In the genomic region with DNA sequence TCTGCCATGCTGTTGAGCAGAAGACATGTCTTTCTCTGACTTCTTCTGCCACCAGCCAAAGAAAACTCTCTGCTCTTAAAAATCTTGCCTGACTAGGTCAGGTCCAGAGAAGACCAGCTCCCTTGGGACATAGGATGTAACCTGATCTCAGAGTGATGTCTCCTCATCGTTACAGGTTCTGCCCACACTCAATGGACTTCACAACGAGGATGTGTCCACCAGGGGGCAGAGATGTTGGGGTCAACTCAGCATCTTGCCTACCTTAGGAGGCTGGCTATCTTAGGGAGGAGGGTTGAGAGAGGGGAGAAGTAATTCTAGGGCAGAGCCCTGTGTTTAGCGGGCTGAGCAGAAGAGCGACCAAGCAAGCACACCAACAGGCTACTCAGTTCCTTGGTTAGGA, we compare ENCODE assay signal across 21 cellular contexts.
DNase-seq lines count a peak whose midpoint lies in the region; ATAC-seq and TF ChIP-seq lines count a peak whose summit lies in the region.
"Had no signal": no experiment of that assay in that cellular context is flagged by ENCODE, and none has a peak within 500 bp of the region (broad histone marks: within the 10 kb centered on the region; RNA-seq: fewer than 3 reads in every experiment).

No MANE protein-coding gene starts in this region.

- H2AFZ ChIP-seq in Karpas-422 (ENCODE audit: low read length) (no peak overlapping the region), neuronal stem cell (ENCODE audit: low read length) (no peak overlapping the region)

- H2BK5ac ChIP-seq in neuronal stem cell (ENCODE audit: low read length): no peak overlapping the region

- H2AK5ac ChIP-seq in neuronal stem cell (ENCODE audit: low read depth, low read length): no peak overlapping the region

- H4K20me1 ChIP-seq in Karpas-422 (ENCODE audit: insufficient read depth, low read depth, low read length): no peaks in the 10 kb centered on the region

- H3K79me2 ChIP-seq in Karpas-422 (ENCODE audit: low read length): no peaks in the 10 kb centered on the region

- H3K4me2 ChIP-seq in Karpas-422 (ENCODE audit: low read depth, low read length, poor library complexity, severe bottlenecking) (no peak overlapping the region), neuronal stem cell (ENCODE audit: insufficient read depth, low read length, poor library complexity, severe bottlenecking) (no peak overlapping the region)

- TF ChIP-seq POLR2A in gastrocnemius medialis (IDR thresholded peaks at IDR 0.05): no peak

- H2BK15ac ChIP-seq in neuronal stem cell (ENCODE audit: low read length): no peak overlapping the region

- H3K4me1 Mint-ChIP-seq in chondrocyte (ENCODE audit: low read depth) (no peaks in the 10 kb centered on the region), mesothelial cell of epicardium (no peaks in the 10 kb centered on the region)
- H3K4me1 Mint-ChIP-seq: activated naive CD8-positive, alpha-beta T cell treated with anti-CD3 and anti-CD28 coated beads for 36 hours had no signal

- in situ Hi-C loops in gastrocnemius medialis (cut with MboI; ENCODE audit: low sequenced_read_pairs in 4 of 4): no loop called here

- TF ChIP-seq CTCF in chondrocyte (IDR thresholded peaks at IDR 0.05) (peak; percentile 40), mesothelial cell of epicardium (IDR thresholded peaks at IDR 0.05; ENCODE audit: unreplicated experiment) (peak; percentile 33), gastrocnemius medialis (IDR thresholded peaks at IDR 0.05 in 4 of 5, conservative IDR thresholded peaks at IDR 0.05 in 1 of 5) (no peak)

- no peak overlapping the region for H4K91ac ChIP-seq in neuronal stem cell (ENCODE audit: low read depth, low read length, poor library complexity)

- DNase-seq in NCI-H748 (lab: John Stamatoyannopoulos, UW; ENCODE audit: unreplicated experiment): peak; percentile 56
- no peak for DNase-seq in NCI-H748 treated with DMSO at 0.1 percent for 48 hours (lab: John Stamatoyannopoulos, UW)
- DNase-seq in Karpas-422: peak; percentile 49
- DNase-seq in chondrocyte (ENCODE audit: low spot score): no peak
- DNase-seq in mesothelial cell of epicardium (ENCODE audit: low spot score in 2 of 2, unreplicated experiment in 2 of 2): no peak
- DNase-seq in neuronal stem cell (ENCODE audit: low spot score): no peak
- DNase-seq in NCI-H1092 (lab: John Stamatoyannopoulos, UW): no peak
- no peak for DNase-seq in gastrocnemius medialis
- DNase-seq: 8988T; activated CD8-positive, alpha-beta memory T cell treated with anti-CD3 and anti-CD28 coated beads for 24 hours; activated naive CD8-positive, alpha-beta T cell treated with anti-CD3 and anti-CD28 coated beads for 36 hours; body of pancreas; C1 segment of cervical spinal cord; kidney; MG63; NCI-H2081; NCI-H510A; retina had no signal

- no peak overlapping the region for H4K8ac ChIP-seq in neuronal stem cell (ENCODE audit: low read depth, low read length)

- H3K36me3 ChIP-seq in Karpas-422 (ENCODE audit: insufficient read depth, low read length) (no peaks in the 10 kb centered on the region), neuronal stem cell (replicated peaks in 1 of 2; ENCODE audit: control insufficient read depth in 2 of 2, insufficient read depth in 2 of 2, low read length in 2 of 2) (no peaks in the 10 kb centered on the region), gastrocnemius medialis (no peaks in the 10 kb centered on the region)
- H3K36me3 ChIP-seq: MG63, upper lobe of left lung had no signal

- H3K27me3 Mint-ChIP-seq in chondrocyte (ENCODE audit: low read depth) (peaks cover 2% of the 10 kb centered on the region), mesothelial cell of epicardium (ENCODE audit: low read depth) (peaks cover 2% of the 10 kb centered on the region)
- H3K27me3 Mint-ChIP-seq: activated naive CD8-positive, alpha-beta T cell treated with anti-CD3 and anti-CD28 coated beads for 36 hours; natural killer cell treated with Interleukin-12 subunit alpha and Interleukin-12 subunit beta and Interleukin-15 and Interleukin-18, amount 100 ng/mL, for 72 hours; stimulated activated naive CD8-positive, alpha-beta T cell treated with anti-CD3 and anti-CD28 coated beads, Interleukin-15, Interleukin-2, amounts not matched to agents 100 ng/mL and 50 ng/mL, for 24 hours had no signal

- H3K4ac ChIP-seq in neuronal stem cell (ENCODE audit: low read length): no peak overlapping the region

- H3K27ac Mint-ChIP-seq in chondrocyte (ENCODE audit: unreplicated experiment) (no peak overlapping the region), mesothelial cell of epicardium (no peak overlapping the region)
- H3K27ac Mint-ChIP-seq: activated naive CD8-positive, alpha-beta T cell treated with anti-CD3 and anti-CD28 coated beads for 36 hours; natural killer cell treated with Interleukin-12 subunit alpha and Interleukin-12 subunit beta and Interleukin-15 and Interleukin-18, amount 100 ng/mL, for 72 hours; stimulated activated naive CD8-positive, alpha-beta T cell treated with anti-CD3 and anti-CD28 coated beads, Interleukin-15, Interleukin-2, amounts not matched to agents 100 ng/mL and 50 ng/mL, for 24 hours had no signal

- intact Hi-C loops in gastrocnemius medialis (cut with DNase I; ENCODE audit: low total_unique reads): no loop called here

- H3K79me1 ChIP-seq in neuronal stem cell (ENCODE audit: low read depth, low read length): no peaks in the 10 kb centered on the region

- WGBS in neuronal stem cell (ENCODE audit: extremely low coverage in 2 of 2, insufficient read length in 2 of 2, insufficient replicate concordance in 1 of 2), 2 donors: no CpG with 5 or more reads among the region's 4 CpGs

- no peaks in the 10 kb centered on the region for H3K9me2 ChIP-seq in Karpas-422 (replicated peaks; ENCODE audit: insufficient read depth, low read length)

- ATAC-seq in gastrocnemius medialis: no peak
- ATAC-seq: body of pancreas; natural killer cell treated with Interleukin-12 subunit alpha and Interleukin-12 subunit beta and Interleukin-15 and Interleukin-18, amount 100 ng/mL, for 72 hours had no signal

- no peak overlapping the region for H3K18ac ChIP-seq in neuronal stem cell (ENCODE audit: low read length)

- H3K9me3 ChIP-seq in Karpas-422 (ENCODE audit: low read length): peaks cover 4% of the 10 kb centered on the region; the same call in 1 of the 2 replicates
- peaks cover 0 to 3% of the 10 kb centered on the region in 2 donors for H3K9me3 ChIP-seq in neuronal stem cell (replicated peaks in 1 of 2; ENCODE audit: control insufficient read depth in 2 of 2, insufficient read depth in 1 of 2, low read depth in 1 of 2, low read length in 2 of 2)
- H3K9me3 ChIP-seq in gastrocnemius medialis: no peaks in the 10 kb centered on the region
- H3K9me3 ChIP-seq: body of pancreas, MG63, upper lobe of left lung had no signal

- H2BK12ac ChIP-seq in neuronal stem cell (ENCODE audit: low read length): no peak overlapping the region

- no peaks in the 10 kb centered on the region for H3K4me1 ChIP-seq in Karpas-422 (ENCODE audit: low read length)
- no peaks in the 10 kb centered on the region for H3K4me1 ChIP-seq in neuronal stem cell (ENCODE audit: control insufficient read depth in 2 of 2, insufficient read depth in 1 of 2, low read depth in 1 of 2, low read length in 2 of 2)
- H3K4me1 ChIP-seq in gastrocnemius medialis: no peaks in the 10 kb centered on the region
- H3K4me1 ChIP-seq: body of pancreas, upper lobe of left lung had no signal

- H3K9me3 Mint-ChIP-seq in chondrocyte (ENCODE audit: low read depth) (peaks cover 3% of the 10 kb centered on the region), mesothelial cell of epicardium (no peaks in the 10 kb centered on the region)
- H3K9me3 Mint-ChIP-seq: activated naive CD8-positive, alpha-beta T cell treated with anti-CD3 and anti-CD28 coated beads for 36 hours; natural killer cell treated with Interleukin-12 subunit alpha and Interleukin-12 subunit beta and Interleukin-15 and Interleukin-18, amount 100 ng/mL, for 72 hours had no signal

- H3K36me3 Mint-ChIP-seq in chondrocyte (ENCODE audit: low read depth) (no peaks in the 10 kb centered on the region), mesothelial cell of epicardium (no peaks in the 10 kb centered on the region)
- H3K36me3 Mint-ChIP-seq: activated naive CD8-positive, alpha-beta T cell treated with anti-CD3 and anti-CD28 coated beads for 36 hours; natural killer cell treated with Interleukin-12 subunit alpha and Interleukin-12 subunit beta and Interleukin-15 and Interleukin-18, amount 100 ng/mL, for 72 hours had no signal

- H3K27ac ChIP-seq in Karpas-422 (ENCODE audit: low read length) (no peak overlapping the region), neuronal stem cell (replicated peaks; ENCODE audit: low read length) (no peak overlapping the region), gastrocnemius medialis (no peak overlapping the region)
- H3K27ac ChIP-seq: body of pancreas, upper lobe of left lung had no signal

- H3K9ac ChIP-seq in Karpas-422 (ENCODE audit: low read length) (no peak overlapping the region), neuronal stem cell (ENCODE audit: low read depth, low read length, poor library complexity) (no peak overlapping the region)

- no peak overlapping the region for H3K14ac ChIP-seq in neuronal stem cell (ENCODE audit: low read length)

- H3K4me3 Mint-ChIP-seq in chondrocyte (ENCODE audit: unreplicated experiment) (no peak overlapping the region), mesothelial cell of epicardium (no peak overlapping the region)
- H3K4me3 Mint-ChIP-seq: activated naive CD8-positive, alpha-beta T cell treated with anti-CD3 and anti-CD28 coated beads for 36 hours; natural killer cell treated with Interleukin-12 subunit alpha and Interleukin-12 subunit beta and Interleukin-15 and Interleukin-18, amount 100 ng/mL, for 72 hours; stimulated activated naive CD8-positive, alpha-beta T cell treated with anti-CD3 and anti-CD28 coated beads, Interleukin-15, Interleukin-2, amounts not matched to agents 100 ng/mL and 50 ng/mL, for 24 hours had no signal

- no peak overlapping the region for H2BK120ac ChIP-seq in neuronal stem cell (ENCODE audit: low read depth, low read length)

- H3K27me3 ChIP-seq in Karpas-422 (ENCODE audit: low read length) (no peaks in the 10 kb centered on the region), neuronal stem cell (ENCODE audit: control insufficient read depth in 3 of 3, insufficient read depth in 3 of 3, low read depth in 1 of 3, low read length in 3 of 3) (no peaks in the 10 kb centered on the region), gastrocnemius medialis (no peaks in the 10 kb centered on the region)
- H3K27me3 ChIP-seq: body of pancreas, MG63, upper lobe of left lung had no signal

- no peak overlapping the region for H3K23ac ChIP-seq in neuronal stem cell (ENCODE audit: low read depth, low read length, poor library complexity)

- no peak overlapping the region for H3K4me3 ChIP-seq in Karpas-422 (ENCODE audit: low read length)
- H3K4me3 ChIP-seq in neuronal stem cell (ENCODE audit: low read length in 2 of 2): no peak overlapping the region
- H3K4me3 ChIP-seq in gastrocnemius medialis: no peak overlapping the region
- H3K4me3 ChIP-seq: body of pancreas, MG63, upper lobe of left lung had no signal

Comparison
In these comparisons a context has a peak if more than half of its experiments do, and no peak if none do; other contexts are left out.
1. DNase-seq: peak in NCI-H748 (single experiment) and Karpas-422 (single experiment); none in NCI-H748 treated with DMSO at 0.1 percent for 48 hours (single experiment), chondrocyte (single experiment), mesothelial cell of epicardium (0 of 2), neuronal stem cell (single experiment), NCI-H1092 (single experiment) and gastrocnemius medialis (0 of 2).
2. CTCF ChIP-seq: peak in chondrocyte (single experiment) and mesothelial cell of epicardium (single experiment); none in gastrocnemius medialis (0 of 5).